ENCODE assay signal across 11 cellular contexts in the genomic region with DNA sequence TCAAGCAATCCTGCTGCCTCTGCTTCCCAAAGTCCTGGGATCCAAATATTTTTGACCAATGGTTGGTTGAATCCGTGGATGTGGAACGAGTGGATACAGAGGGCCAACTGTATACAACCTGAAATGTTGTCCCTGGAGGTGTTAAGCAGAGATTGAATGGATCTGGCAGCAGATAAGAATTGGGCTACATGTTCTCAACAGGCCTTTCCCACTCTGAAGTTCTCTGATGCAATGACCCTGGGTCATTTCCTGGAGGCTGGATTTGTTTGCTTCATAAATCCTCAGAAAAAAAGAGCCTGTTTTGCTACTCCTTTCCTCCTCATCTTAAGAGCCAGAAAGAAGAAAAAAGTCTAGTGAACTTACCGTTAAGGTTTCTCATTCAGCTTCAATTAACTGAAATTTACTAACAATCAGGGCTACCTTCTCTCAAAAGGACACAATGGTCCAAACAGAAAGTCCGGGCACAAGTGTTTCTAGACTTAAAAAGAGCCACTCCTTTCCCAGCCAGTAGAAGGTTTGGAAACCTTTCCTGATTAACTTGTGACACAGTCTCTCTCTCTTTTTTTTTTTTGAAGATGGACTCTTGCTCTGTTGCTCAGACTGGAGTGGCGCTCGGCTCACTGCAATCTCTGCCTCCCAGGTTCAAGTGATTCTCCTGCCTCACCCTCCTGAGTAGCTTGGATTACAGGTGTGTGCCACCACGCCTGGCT. TPM values are rescaled to one million over a fixed set of nuclear protein-coding genes. Genes with fewer than 3 reads are reported as not detected.
DNase-seq lines count a peak whose midpoint lies in the region; ATAC-seq and TF ChIP-seq lines count a peak whose summit lies in the region.
"Had no signal": no experiment of that assay in that cellular context is flagged by ENCODE, and none has a peak within 500 bp of the region (broad histone marks: within the 10 kb centered on the region; RNA-seq: fewer than 3 reads in every experiment).

No MANE protein-coding gene starts in this region.

- peaks cover 51% of the 10 kb centered on the region for H3K36me3 Mint-ChIP-seq in activated CD4-positive, alpha-beta T cell treated with anti-CD3 and anti-CD28 coated beads, Interleukin-2, amount 10 ng/mL, durations not matched to agents 24 days and 14 days (ENCODE audit: low read depth)
- peaks cover 50% of the 10 kb centered on the region for H3K36me3 Mint-ChIP-seq in activated T-helper 2 cell treated with anti-CD3 and anti-CD28 coated beads, Interferon-gamma antibody, Interleukin-2, Interleukin-4, amounts not matched to agents 10 μg/mL and 5 μg/mL and 100 μg/mL, durations not matched to agents 14 hours and 24 hours and 36 hours (ENCODE audit: low read depth)
- peaks cover 16% of the 10 kb centered on the region for H3K36me3 Mint-ChIP-seq in stimulated activated effector memory CD8-positive, alpha-beta T cell treated with anti-CD3 and anti-CD28 coated beads, Interleukin-12 subunit alpha, Interleukin-12 subunit beta, amount 100 ng/mL, for 72 hours
- peaks cover 54% of the 10 kb centered on the region for H3K36me3 Mint-ChIP-seq in T-helper 2 cell treated with Interferon-gamma antibody and Interleukin-4, amounts not matched to agents 5 μg/mL and 100 μg/mL, for 36 hours (ENCODE audit: low read depth)

- no peaks in the 10 kb centered on the region for H3K27me3 Mint-ChIP-seq in activated CD4-positive, alpha-beta T cell treated with anti-CD3 and anti-CD28 coated beads, Interleukin-2, amount 10 ng/mL, durations not matched to agents 24 days and 14 days
- H3K27me3 Mint-ChIP-seq in activated T-helper 2 cell treated with anti-CD3 and anti-CD28 coated beads, Interferon-gamma antibody, Interleukin-2, Interleukin-4, amounts not matched to agents 10 μg/mL and 5 μg/mL and 100 μg/mL, durations not matched to agents 14 hours and 24 hours and 36 hours (ENCODE audit: low read depth), result no peaks in the 10 kb centered on the region
- H3K27me3 Mint-ChIP-seq in T-helper 2 cell treated with Interferon-gamma antibody and Interleukin-4, amounts not matched to agents 5 μg/mL and 100 μg/mL, for 36 hours (ENCODE audit: low read depth), result no peaks in the 10 kb centered on the region

- H3K4me1 Mint-ChIP-seq in activated CD4-positive, alpha-beta T cell treated with anti-CD3 and anti-CD28 coated beads, Interleukin-2, amount 10 ng/mL, durations not matched to agents 24 days and 14 days, result peaks cover 61% of the 10 kb centered on the region
- H3K4me1 Mint-ChIP-seq in activated T-helper 2 cell treated with anti-CD3 and anti-CD28 coated beads, Interferon-gamma antibody, Interleukin-2, Interleukin-4, amounts not matched to agents 10 μg/mL and 5 μg/mL and 100 μg/mL, durations not matched to agents 14 hours and 24 hours and 36 hours (ENCODE audit: low read depth), result peaks cover 67% of the 10 kb centered on the region
- peaks cover 77% of the 10 kb centered on the region for H3K4me1 Mint-ChIP-seq in stimulated activated effector memory CD8-positive, alpha-beta T cell treated with anti-CD3 and anti-CD28 coated beads, Interleukin-12 subunit alpha, Interleukin-12 subunit beta, amount 100 ng/mL, for 72 hours
- H3K4me1 Mint-ChIP-seq in T-helper 2 cell treated with Interferon-gamma antibody and Interleukin-4, amounts not matched to agents 5 μg/mL and 100 μg/mL, for 36 hours (ENCODE audit: low read depth), result peaks cover 64% of the 10 kb centered on the region

- H3K4me3 Mint-ChIP-seq in activated CD4-positive, alpha-beta T cell treated with anti-CD3 and anti-CD28 coated beads, Interleukin-2, amount 10 ng/mL, durations not matched to agents 24 days and 14 days, result peak overlapping the region; percentile 51
- peak overlapping the region; percentile 7 for H3K4me3 Mint-ChIP-seq in activated T-helper 2 cell treated with anti-CD3 and anti-CD28 coated beads, Interferon-gamma antibody, Interleukin-2, Interleukin-4, amounts not matched to agents 10 μg/mL and 5 μg/mL and 100 μg/mL, durations not matched to agents 14 hours and 24 hours and 36 hours (ENCODE audit: low read depth)
- peak overlapping the region; percentile 84 for H3K4me3 Mint-ChIP-seq in stimulated activated effector memory CD8-positive, alpha-beta T cell treated with anti-CD3 and anti-CD28 coated beads, Interleukin-12 subunit alpha, Interleukin-12 subunit beta, amount 100 ng/mL, for 72 hours
- H3K4me3 Mint-ChIP-seq in T-helper 2 cell treated with Interferon-gamma antibody and Interleukin-4, amounts not matched to agents 5 μg/mL and 100 μg/mL, for 36 hours, result no peak overlapping the region

- ATAC-seq in stimulated activated effector memory CD8-positive, alpha-beta T cell treated with anti-CD3 and anti-CD28 coated beads, Interleukin-12 subunit alpha, Interleukin-12 subunit beta, amount 100 ng/mL, for 72 hours, result no peak
- ATAC-seq: A549, left lobe of liver had no signal

- intact Hi-C loops in activated CD4-positive, alpha-beta T cell treated with anti-CD3 and anti-CD28 coated beads, Interleukin-2, amount 10 ng/mL, durations not matched to agents 24 days and 14 days (cut with micrococcal nuclease), result loop anchor here (5.0 kb wide), 1 partner anchor 238 kb away; a partner anchor contains a TSS
- intact Hi-C loops in activated T-helper 2 cell treated with anti-CD3 and anti-CD28 coated beads, Interferon-gamma antibody, Interleukin-2, Interleukin-4, amounts not matched to agents 10 μg/mL and 5 μg/mL and 100 μg/mL, durations not matched to agents 14 hours and 24 hours and 36 hours (cut with micrococcal nuclease), result no loop called here

- peak overlapping the region; percentile 78 for H3K27ac Mint-ChIP-seq in activated CD4-positive, alpha-beta T cell treated with anti-CD3 and anti-CD28 coated beads, Interleukin-2, amount 10 ng/mL, durations not matched to agents 24 days and 14 days
- peak overlapping the region; percentile 71 for H3K27ac Mint-ChIP-seq in activated T-helper 2 cell treated with anti-CD3 and anti-CD28 coated beads, Interferon-gamma antibody, Interleukin-2, Interleukin-4, amounts not matched to agents 10 μg/mL and 5 μg/mL and 100 μg/mL, durations not matched to agents 14 hours and 24 hours and 36 hours
- peak overlapping the region; percentile 87 for H3K27ac Mint-ChIP-seq in stimulated activated effector memory CD8-positive, alpha-beta T cell treated with anti-CD3 and anti-CD28 coated beads, Interleukin-12 subunit alpha, Interleukin-12 subunit beta, amount 100 ng/mL, for 72 hours
- H3K27ac Mint-ChIP-seq in T-helper 2 cell treated with Interferon-gamma antibody and Interleukin-4, amounts not matched to agents 5 μg/mL and 100 μg/mL, for 36 hours, result no peak overlapping the region

- DNase-seq in activated CD4-positive, alpha-beta T cell treated with anti-CD3 and anti-CD28 coated beads, Interleukin-2, amount 10 ng/mL, durations not matched to agents 24 days and 14 days, result no peak
- DNase-seq in activated CD4-positive, alpha-beta T cell treated with anti-CD3 and anti-CD28 coated beads, Interleukin-2, amount 50 U/mL, for 48 hours, result no peak
- no peak for DNase-seq in activated T-helper 2 cell treated with anti-CD3 and anti-CD28 coated beads, Interferon-gamma antibody, Interleukin-2, Interleukin-4, amounts not matched to agents 10 μg/mL and 5 μg/mL and 100 μg/mL, durations not matched to agents 14 hours and 24 hours and 36 hours (ENCODE audit: low spot score)
- DNase-seq in fibroblast of the aortic adventitia (ENCODE audit: low read depth) (peak; percentile 77), amniotic stem cell (lab: John Stamatoyannopoulos, UW) (no peak), OCI-M2 (lab: John Stamatoyannopoulos, UW; ENCODE audit: unreplicated experiment) (no peak)
- no peak for DNase-seq in stimulated activated effector memory CD8-positive, alpha-beta T cell treated with anti-CD3 and anti-CD28 coated beads, Interleukin-12 subunit alpha, Interleukin-12 subunit beta, amount 100 ng/mL, for 72 hours (ENCODE audit: low spot score in 2 of 2)
- DNase-seq in T-helper 2 cell treated with Interferon-gamma antibody and Interleukin-4, amounts not matched to agents 5 μg/mL and 100 μg/mL, for 36 hours (ENCODE audit: low spot score), result no peak
- DNase-seq: dorsolateral prefrontal cortex had no signal

- H3K9me3 Mint-ChIP-seq in activated CD4-positive, alpha-beta T cell treated with anti-CD3 and anti-CD28 coated beads, Interleukin-2, amount 10 ng/mL, durations not matched to agents 24 days and 14 days, result peaks cover 3% of the 10 kb centered on the region
- H3K9me3 Mint-ChIP-seq in activated T-helper 2 cell treated with anti-CD3 and anti-CD28 coated beads, Interferon-gamma antibody, Interleukin-2, Interleukin-4, amounts not matched to agents 10 μg/mL and 5 μg/mL and 100 μg/mL, durations not matched to agents 14 hours and 24 hours and 36 hours, result peaks cover 5% of the 10 kb centered on the region
- no peaks in the 10 kb centered on the region for H3K9me3 Mint-ChIP-seq in stimulated activated effector memory CD8-positive, alpha-beta T cell treated with anti-CD3 and anti-CD28 coated beads, Interleukin-12 subunit alpha, Interleukin-12 subunit beta, amount 100 ng/mL, for 72 hours
- H3K9me3 Mint-ChIP-seq in T-helper 2 cell treated with Interferon-gamma antibody and Interleukin-4, amounts not matched to agents 5 μg/mL and 100 μg/mL, for 36 hours, result peaks cover 3% of the 10 kb centered on the region

- TF ChIP-seq CTCF in fibroblast of the aortic adventitia (IDR thresholded peaks at IDR 0.05; ENCODE audit: insufficient read depth, low read length), result no peak

- no peak overlapping the region for H3K4me3 ChIP-seq in fibroblast of the aortic adventitia (ENCODE audit: low read depth, low read length)
- H3K4me3 ChIP-seq: A549 had no signal

RNA-seq across cellular contexts. Expression of a gene that starts 6.5 kb away (rescaled TPM):
- 52.7 and 54.4 TPM in 2 replicates for total RNA-seq in activated CD4-positive, alpha-beta T cell treated with anti-CD3 and anti-CD28 coated beads, Interleukin-2, amount 10 ng/mL, durations not matched to agents 24 days and 14 days
- 38.3 and 38.6 TPM in 2 replicates for total RNA-seq in activated T-helper 2 cell treated with anti-CD3 and anti-CD28 coated beads, Interferon-gamma antibody, Interleukin-2, Interleukin-4, amounts not matched to agents 10 μg/mL and 5 μg/mL and 100 μg/mL, durations not matched to agents 14 hours and 24 hours and 36 hours
- 21.8 and 26.3 TPM in 2 replicates for total RNA-seq in fibroblast of the aortic adventitia (ENCODE audit: low replicate concordance)
